In genomic region chr7:135169936-135170222, GRCh38 we compare ENCODE assay signal across 8 cellular contexts. TPM values are rescaled to one million over a fixed set of nuclear protein-coding genes. Genes with fewer than 3 reads are reported as not detected.
DNase-seq lines count a peak whose midpoint lies in the region; ATAC-seq, FAIRE-seq and TF ChIP-seq lines count a peak whose summit lies in the region.

No MANE protein-coding gene starts in this region.

- H3K9me3 ChIP-seq in HUES48 (ENCODE audit: control insufficient read depth, insufficient read depth, low read length): no peaks in the 10 kb centered on the region

- H3K4me3 ChIP-seq in HUES48 (ENCODE audit: low read depth, low read length): peak overlapping the region; percentile 89
- peak overlapping the region; percentile 72 for H3K4me3 ChIP-seq in astrocyte of the spinal cord (ENCODE audit: low read depth, low read length)

- H3K27me3 ChIP-seq in HUES48 (ENCODE audit: control insufficient read depth, insufficient read depth, low read length): no peaks in the 10 kb centered on the region

- peaks cover 40% of the 10 kb centered on the region for H3K36me3 ChIP-seq in HUES48 (ENCODE audit: control insufficient read depth, insufficient read depth, low read length)

- DNase-seq in GM12891 (ENCODE audit: insufficient read length, low spot score) (no peak), astrocyte of the spinal cord (ENCODE audit: low read depth, low spot score) (no peak), medulla oblongata (ENCODE audit: extremely low spot score) (peak; percentile 62), HK-2 (ENCODE audit: unreplicated experiment) (no peak), activated gamma-delta T cell treated with Interleukin-2 at 50 U/mL for 16 hours (no peak)
- DNase-seq in NK-92 treated with Interleukin-12 subunit alpha and Interleukin-12 subunit beta, amount 100 ng/mL, for 24 hours (lab: John Stamatoyannopoulos, UW): no peak

- TF ChIP-seq CTCF in astrocyte of the spinal cord (IDR thresholded peaks at IDR 0.05; ENCODE audit: low read depth, low read length): no peak

- FAIRE-seq in GM12891 (lab: Jason Lieb, UNC): no peak

- H3K4me1 ChIP-seq in HUES48 (ENCODE audit: control insufficient read depth, insufficient read depth, low read length): peaks cover 15% of the 10 kb centered on the region

- no peak; the same call in 1 of the 2 replicates for TF ChIP-seq POLR2A in GM12891 (IDR thresholded peaks at IDR 0.05; ENCODE audit: low read depth, low read length)

- ATAC-seq in HG02678 (IDR thresholded peaks at IDR 0.05; ENCODE audit: unreplicated experiment): no peak

- H3K9ac ChIP-seq in HUES48 (ENCODE audit: low read depth, low read length): peak overlapping the region; percentile 93

- in situ Hi-C loops in astrocyte of the spinal cord (cut with HindIII; ENCODE audit: low sequenced_read_pairs): no loop called here

- H3K27ac ChIP-seq in HUES48 (ENCODE audit: low read depth, low read length): peak overlapping the region; percentile 99

TF ChIP-seq in GM12891, 5 proteins besides CTCF, POLR2A, EP300 and RAD21:
- no peak for TF ChIP-seq PAX5 (IDR thresholded peaks at IDR 0.05; ENCODE audit: insufficient read depth, low read length, severe bottlenecking)
- TF ChIP-seq SPI1 (IDR thresholded peaks at IDR 0.05; ENCODE audit: low read depth, low read length): peak; percentile 80

RNA-seq across cellular contexts. Expression of gene CYREN, which starts 0.6 kb away (rescaled TPM):
- polyA plus RNA-seq in GM12891 (2012; ENCODE audit: low read depth, missing spikeins): 66.2 TPM

RNA-seq across cellular contexts. Expression of gene TMEM140, which starts 22.0 kb away (rescaled TPM):
- polyA plus RNA-seq in GM12891 (2012; ENCODE audit: low read depth, missing spikeins): 14.2 TPM

RNA-seq across cellular contexts. Expression of gene WDR91, which starts 41.4 kb away (rescaled TPM):
- 29.0 TPM for polyA plus RNA-seq in GM12891 (2012; ENCODE audit: low read depth, missing spikeins)
